25 cellular contexts compared by ENCODE assay signal in the genomic region with DNA sequence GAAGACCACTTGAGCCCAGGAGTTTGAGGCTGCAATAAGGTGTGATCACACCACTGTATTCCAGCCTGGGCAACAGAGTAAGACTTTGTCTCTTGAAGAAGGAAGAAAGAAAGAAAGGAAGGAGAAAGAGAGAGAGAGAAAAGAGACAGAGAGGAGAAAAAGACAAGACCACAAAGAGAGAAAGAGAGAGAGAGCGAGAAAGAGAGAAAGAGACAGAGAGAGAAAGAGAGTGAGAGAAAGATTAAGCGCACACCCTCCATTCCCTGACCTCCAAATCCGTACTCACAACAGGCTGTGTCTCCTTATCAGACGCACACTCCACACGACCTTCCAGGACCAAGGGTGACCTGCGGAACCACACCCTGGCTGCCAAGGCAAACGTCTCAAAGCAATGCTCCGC.
"Had no signal": no experiment of that assay in that cellular context is flagged by ENCODE, and none has a peak within 500 bp of the region (broad histone marks: within the 10 kb centered on the region; RNA-seq: fewer than 3 reads in every experiment).

No MANE protein-coding gene starts in this region.

- H3K27ac ChIP-seq: body of pancreas, breast epithelium, SJCRH30, SK-N-MC had no signal

- H3K9me3 Mint-ChIP-seq: activated CD4-positive, alpha-beta memory T cell treated with anti-CD3 and anti-CD28 coated beads for 36 hours; activated CD4-positive, alpha-beta T cell treated with anti-CD3 and anti-CD28 coated beads, Interleukin-2, amount 10 ng/mL, durations not matched to agents 24 days and 14 days; activated naive CD4-positive, alpha-beta T cell treated with anti-CD3 and anti-CD28 coated beads, Interleukin-2, amount 50 U/mL, for 24 hours; activated T-helper 1 cell treated with anti-CD3 and anti-CD28 coated beads, Interleukin-12 subunit alpha, Interleukin-12 subunit beta, Interleukin-2, Interleukin-4 antibody, amounts not matched to agents 30 ng/mL and 10 ng/mL and 1 ng/mL, durations not matched to agents 14 hours and 24 hours and 36 hours had no signal

- H3K27ac Mint-ChIP-seq: activated CD4-positive, alpha-beta memory T cell treated with anti-CD3 and anti-CD28 coated beads for 36 hours; activated CD4-positive, alpha-beta T cell treated with anti-CD3 and anti-CD28 coated beads, Interleukin-2, amount 10 ng/mL, durations not matched to agents 24 days and 14 days; activated naive CD4-positive, alpha-beta T cell treated with anti-CD3 and anti-CD28 coated beads, Interleukin-2, amount 50 U/mL, for 24 hours; activated T-helper 1 cell treated with anti-CD3 and anti-CD28 coated beads, Interleukin-12 subunit alpha, Interleukin-12 subunit beta, Interleukin-2, Interleukin-4 antibody, amounts not matched to agents 30 ng/mL and 10 ng/mL and 1 ng/mL, durations not matched to agents 14 hours and 24 hours and 36 hours had no signal

- H3K27me3 Mint-ChIP-seq: activated CD4-positive, alpha-beta memory T cell treated with anti-CD3 and anti-CD28 coated beads for 36 hours; activated CD4-positive, alpha-beta T cell treated with anti-CD3 and anti-CD28 coated beads, Interleukin-2, amount 10 ng/mL, durations not matched to agents 24 days and 14 days; activated naive CD4-positive, alpha-beta T cell treated with anti-CD3 and anti-CD28 coated beads, Interleukin-2, amount 50 U/mL, for 24 hours had no signal

- H3K4me1 ChIP-seq: body of pancreas, breast epithelium, SJCRH30 had no signal

- H3K4me3 Mint-ChIP-seq: activated CD4-positive, alpha-beta memory T cell treated with anti-CD3 and anti-CD28 coated beads for 36 hours; activated CD4-positive, alpha-beta T cell treated with anti-CD3 and anti-CD28 coated beads, Interleukin-2, amount 10 ng/mL, durations not matched to agents 24 days and 14 days; activated naive CD4-positive, alpha-beta T cell treated with anti-CD3 and anti-CD28 coated beads, Interleukin-2, amount 50 U/mL, for 24 hours; activated T-helper 1 cell treated with anti-CD3 and anti-CD28 coated beads, Interleukin-12 subunit alpha, Interleukin-12 subunit beta, Interleukin-2, Interleukin-4 antibody, amounts not matched to agents 30 ng/mL and 10 ng/mL and 1 ng/mL, durations not matched to agents 14 hours and 24 hours and 36 hours had no signal

- DNase-seq: activated CD4-positive, alpha-beta memory T cell treated with anti-CD3 and anti-CD28 coated beads for 36 hours; activated CD4-positive, alpha-beta T cell treated with anti-CD3 and anti-CD28 coated beads, Interleukin-2, amount 10 ng/mL, durations not matched to agents 24 days and 14 days; activated gamma-delta T cell treated with Interleukin-2 at 50 U/mL for 16 hours; activated T-cell treated with anti-CD3 and anti-CD28 coated beads, Interleukin-2, amount 50 U/mL, for 1 hour; amygdala; body of pancreas; cerebellar nuclear complex; Kasumi-1; KG1; MG63; NCI-H1048; NCI-H1105 treated with DMSO at 0.1 percent for 48 hours; NCI-H1436; NCI-H1694 treated with DMSO at 0.1 percent for 48 hours; NCI-H2029; NCI-H345; NCI-H524 treated with DMSO at 0.1 percent for 48 hours; SHP77; SJCRH30; T1000 had no signal

- H3K4me3 ChIP-seq: body of pancreas, breast epithelium, MG63, SJCRH30, SK-N-MC had no signal

- H3K27me3 ChIP-seq: body of pancreas, breast epithelium, MG63, SJCRH30 had no signal

- ATAC-seq: body of pancreas, Panc1 had no signal

- H3K36me3 ChIP-seq: breast epithelium, MG63 had no signal

- H3K9me3 ChIP-seq: body of pancreas, breast epithelium, MG63, SJCRH30 had no signal
